Comparison of ENCODE assay signal across 10 cellular contexts in genomic region chr18:40935423-40935822, GRCh38.
DNase-seq lines count a peak whose midpoint lies in the region; ATAC-seq and TF ChIP-seq lines count a peak whose summit lies in the region.
"Had no signal": no experiment of that assay in that cellular context is flagged by ENCODE, and none has a peak within 500 bp of the region (broad histone marks: within the 10 kb centered on the region; RNA-seq: fewer than 3 reads in every experiment).

No MANE protein-coding gene starts in this region.

- H3K4me1 ChIP-seq in A673 (ENCODE audit: insufficient read depth, low read length, poor library complexity, severe bottlenecking): no peaks in the 10 kb centered on the region

- TF ChIP-seq CTCF in A673 (conservative IDR thresholded peaks at IDR 0.05; ENCODE audit: low read depth, low read length): peak; percentile 64
- peak; percentile 75 for TF ChIP-seq CTCF in glutamatergic neuron (IDR thresholded peaks at IDR 0.05; ENCODE audit: partially characterized antibody, unreplicated experiment)

- intact Hi-C loops in A673 (cut with micrococcal nuclease; ENCODE audit: unreplicated experiment): loop anchor here (5.0 to 10.0 kb wide), 2 partner anchors 459 to 972 kb away; no protein-coding TSS in a partner anchor

- no TSS peak for BruUV-seq in A673 (replicated peaks; lab: Mats Ljungman, UMichigan)

- DNase-seq in A673 (ENCODE audit: low spot score) (peak; percentile 66), RPMI8226 (peak; percentile 70), glutamatergic neuron (no peak)
- DNase-seq: activated naive CD8-positive, alpha-beta T cell treated with anti-CD3 and anti-CD28 coated beads, Interleukin-2, amount 10 ng/mL, durations not matched to agents 7 days and 5 days; DMS79 treated with DMSO at 0.1 percent for 48 hours had no signal

- H3K4me3 ChIP-seq in A673 (ENCODE audit: low read depth, low read length, poor library complexity, severe bottlenecking): no peak overlapping the region

- H3K27me3 Mint-ChIP-seq in glutamatergic neuron (ENCODE audit: unreplicated experiment): peaks cover 2% of the 10 kb centered on the region
- H3K27me3 Mint-ChIP-seq: activated naive CD8-positive, alpha-beta T cell treated with anti-CD3 and anti-CD28 coated beads, Interleukin-2, amount 10 ng/mL, durations not matched to agents 7 days and 5 days had no signal

- H3K27ac Mint-ChIP-seq in glutamatergic neuron (ENCODE audit: unreplicated experiment): no peak overlapping the region
- H3K27ac Mint-ChIP-seq: activated naive CD8-positive, alpha-beta T cell treated with anti-CD3 and anti-CD28 coated beads, Interleukin-2, amount 10 ng/mL, durations not matched to agents 7 days and 5 days had no signal

- H3K36me3 ChIP-seq in A673 (ENCODE audit: insufficient read depth, low read length, poor library complexity, severe bottlenecking): no peaks in the 10 kb centered on the region

- ATAC-seq in GM18867 (IDR thresholded peaks at IDR 0.05; ENCODE audit: unreplicated experiment): peak; percentile 49
- no peak for ATAC-seq in HG02884 (IDR thresholded peaks at IDR 0.05; ENCODE audit: unreplicated experiment)
- no peak for ATAC-seq in GM18861 (IDR thresholded peaks at IDR 0.05; ENCODE audit: unreplicated experiment)
- no peak for ATAC-seq in HG03342 (IDR thresholded peaks at IDR 0.05; ENCODE audit: unreplicated experiment)
- ATAC-seq in GM21390 (IDR thresholded peaks at IDR 0.05; ENCODE audit: unreplicated experiment): no peak

- H3K9me3 ChIP-seq in A673 (ENCODE audit: low read depth, low read length, poor library complexity, severe bottlenecking): no peaks in the 10 kb centered on the region

- no peaks in the 10 kb centered on the region for H3K9me3 Mint-ChIP-seq in glutamatergic neuron (ENCODE audit: unreplicated experiment)

- CTCF ChIA-PET in A673 (lab: Charles Lee): interaction anchor here (0.8 kb wide), 1 partner anchor 456 kb away, joined by 4 read pairs; no protein-coding TSS in a partner anchor

- POLR2A ChIA-PET in A673 (lab: Charles Lee; ENCODE audit: low non-redundant PET): no interaction called here

- peaks cover 6% of the 10 kb centered on the region for H3K4me1 Mint-ChIP-seq in glutamatergic neuron (ENCODE audit: low read depth, unreplicated experiment)
- H3K4me1 Mint-ChIP-seq: activated naive CD8-positive, alpha-beta T cell treated with anti-CD3 and anti-CD28 coated beads, Interleukin-2, amount 10 ng/mL, durations not matched to agents 7 days and 5 days had no signal

- no peak overlapping the region for H3K4me3 Mint-ChIP-seq in glutamatergic neuron (ENCODE audit: unreplicated experiment)
- H3K4me3 Mint-ChIP-seq: activated naive CD8-positive, alpha-beta T cell treated with anti-CD3 and anti-CD28 coated beads, Interleukin-2, amount 10 ng/mL, durations not matched to agents 7 days and 5 days had no signal

- H3K36me3 Mint-ChIP-seq in glutamatergic neuron (ENCODE audit: unreplicated experiment): no peaks in the 10 kb centered on the region
- H3K36me3 Mint-ChIP-seq: activated naive CD8-positive, alpha-beta T cell treated with anti-CD3 and anti-CD28 coated beads, Interleukin-2, amount 10 ng/mL, durations not matched to agents 7 days and 5 days had no signal

- no peak overlapping the region for H3K27ac ChIP-seq in A673 (ENCODE audit: low read depth, low read length, poor library complexity, severe bottlenecking)

- H3K27me3 ChIP-seq in A673 (replicated peaks; ENCODE audit: insufficient read depth, low read depth, low read length, poor library complexity): peaks cover 5% of the 10 kb centered on the region
